Comparison of ENCODE assay signal across 1 cellular context in genomic region chr9:133953621-133953975, GRCh38.
A peak's percentile ranks its signal among the peaks of the same experiment; 100 is the strongest.
TF ChIP-seq lines count a peak whose summit lies in the region.

No MANE protein-coding gene starts in this region.

TF ChIP-seq in GM12878, 131 proteins besides CTCF, POLR2A, EP300 and RAD21:
- TF ChIP-seq BMI1 (IDR thresholded peaks at IDR 0.05; ENCODE audit: borderline replicate concordance) (no peak), YY1 (IDR thresholded peaks at IDR 0.05; ENCODE audit: low read depth, low read length) (peak; percentile 7; the same call in 1 of the 2 replicates), BCL11A (IDR thresholded peaks at IDR 0.05; ENCODE audit: low read depth, low read length) (no peak), NRF1 (conservative IDR thresholded peaks at IDR 0.05; ENCODE audit: low read depth, low read length) (no peak)
